ENCODE assay signal across 31 cellular contexts in genomic region chr2:166671831-166672230, GRCh38.
"Had no signal": no experiment of that assay in that cellular context is flagged by ENCODE, and none has a peak within 500 bp of the region (broad histone marks: within the 10 kb centered on the region; RNA-seq: fewer than 3 reads in every experiment).

No MANE protein-coding gene starts in this region.

- H3K27ac Mint-ChIP-seq: activated B cell treated with CpG ODN at 0.5 μM for 24 hours; activated CD8-positive, alpha-beta T cell treated with anti-CD3 and anti-CD28 coated beads, Interleukin-2, amount 10 ng/mL, durations not matched to agents 7 days and 5 days; activated naive CD8-positive, alpha-beta T cell; activated T-cell treated with anti-CD3 and anti-CD28 coated beads, Interleukin-2, amount 50 U/mL, for 72 hours; effector memory CD8-positive, alpha-beta T cell; mesothelial cell of epicardium; naive thymus-derived CD4-positive, alpha-beta T cell; stimulated activated effector memory CD8-positive, alpha-beta T cell treated with anti-CD3 and anti-CD28 coated beads, Interleukin-12 subunit alpha, Interleukin-12 subunit beta, amount 100 ng/mL, for 72 hours; stimulated activated naive CD8-positive, alpha-beta T cell treated with anti-CD3 and anti-CD28 coated beads, Interleukin-15, Interleukin-2, amounts not matched to agents 100 ng/mL and 50 ng/mL, for 24 hours; type B pancreatic cell had no signal

- H3K36me3 Mint-ChIP-seq: activated naive CD8-positive, alpha-beta T cell; mesothelial cell of epicardium; naive thymus-derived CD4-positive, alpha-beta T cell; stimulated activated effector memory CD8-positive, alpha-beta T cell treated with anti-CD3 and anti-CD28 coated beads, Interleukin-12 subunit alpha, Interleukin-12 subunit beta, amount 100 ng/mL, for 72 hours; type B pancreatic cell had no signal

- H3K79me2 ChIP-seq: hepatocyte had no signal

- H3K4me3 ChIP-seq: adrenal gland, ascending aorta, gastrocnemius medialis, hepatocyte, pancreas, prostate gland, skin epidermis, thoracic aorta, uterus had no signal

- H3K36me3 ChIP-seq: adrenal gland, ascending aorta, brain microvascular endothelial cell, gastrocnemius medialis, pancreas, prostate gland, thoracic aorta, uterus had no signal

- H3K4me1 ChIP-seq: adrenal gland, ascending aorta, gastrocnemius medialis, pancreas, prostate gland, uterus had no signal

- H3K9me3 ChIP-seq: adrenal gland, ascending aorta, gastrocnemius medialis, pancreas, prostate gland, thoracic aorta, uterus had no signal

- H3K4me1 Mint-ChIP-seq: activated B cell treated with CpG ODN at 0.5 μM for 24 hours; mesothelial cell of epicardium; naive thymus-derived CD4-positive, alpha-beta T cell; stimulated activated effector memory CD8-positive, alpha-beta T cell treated with anti-CD3 and anti-CD28 coated beads, Interleukin-12 subunit alpha, Interleukin-12 subunit beta, amount 100 ng/mL, for 72 hours had no signal

- H3K27me3 Mint-ChIP-seq: activated B cell treated with CpG ODN at 0.5 μM for 24 hours; effector memory CD8-positive, alpha-beta T cell; stimulated activated naive CD8-positive, alpha-beta T cell treated with anti-CD3 and anti-CD28 coated beads, Interleukin-15, Interleukin-2, amounts not matched to agents 100 ng/mL and 50 ng/mL, for 24 hours; type B pancreatic cell had no signal

- DNase-seq: activated B cell treated with CpG ODN at 0.5 μM for 24 hours; activated CD8-positive, alpha-beta T cell treated with anti-CD3 and anti-CD28 coated beads, Interleukin-2, amount 10 ng/mL, durations not matched to agents 7 days and 5 days; activated naive CD4-positive, alpha-beta T cell treated with Interleukin-2 at 50 U/mL for 16 hours; activated T-cell treated with anti-CD3 and anti-CD28 coated beads for 4 hours; activated T-cell treated with anti-CD3 and anti-CD28 coated beads, Interleukin-2, amount 50 U/mL, for 72 hours; adrenal gland; brain microvascular endothelial cell; caudate nucleus; cortex of kidney; effector memory CD8-positive, alpha-beta T cell; erythroblast; gastrocnemius medialis; glutamatergic neuron; naive thymus-derived CD4-positive, alpha-beta T cell; pancreas; retina; stimulated activated CD4-positive, alpha-beta T cell treated with anti-CD3 and anti-CD28 coated beads, Interleukin-12 subunit alpha, Interleukin-12 subunit beta, amount 100 ng/mL, for 4 hours; stimulated activated CD4-positive, alpha-beta T cell treated with anti-CD3 and anti-CD28 coated beads, Interleukin-4, amount 100 ng/mL, for 1 hour; T-helper 2 cell; uterus had no signal

- H3K4me2 ChIP-seq: hepatocyte had no signal

- H3K27ac ChIP-seq: adrenal gland, ascending aorta, brain microvascular endothelial cell, gastrocnemius medialis, hepatocyte, pancreas, prostate gland, skin epidermis, thoracic aorta, uterus had no signal

- H3K27me3 ChIP-seq: adrenal gland, ascending aorta, brain microvascular endothelial cell, gastrocnemius medialis, hepatocyte, pancreas, uterus had no signal

- ATAC-seq: activated CD8-positive, alpha-beta T cell treated with anti-CD3 and anti-CD28 coated beads, Interleukin-2, amount 10 ng/mL, durations not matched to agents 7 days and 5 days; activated T-cell treated with anti-CD3 and anti-CD28 coated beads, Interleukin-2, amount 50 U/mL, for 72 hours; effector memory CD8-positive, alpha-beta T cell; gastrocnemius medialis; naive thymus-derived CD4-positive, alpha-beta T cell; pancreas; sciatic nerve; stimulated activated effector memory CD8-positive, alpha-beta T cell treated with anti-CD3 and anti-CD28 coated beads, Interleukin-12 subunit alpha, Interleukin-12 subunit beta, amount 100 ng/mL, for 72 hours had no signal

- FAIRE-seq: pancreas had no signal

- H3K4me3 Mint-ChIP-seq: activated B cell treated with CpG ODN at 0.5 μM for 24 hours; activated CD8-positive, alpha-beta T cell treated with anti-CD3 and anti-CD28 coated beads, Interleukin-2, amount 10 ng/mL, durations not matched to agents 7 days and 5 days; activated naive CD8-positive, alpha-beta T cell; activated T-cell treated with anti-CD3 and anti-CD28 coated beads, Interleukin-2, amount 50 U/mL, for 72 hours; effector memory CD8-positive, alpha-beta T cell; mesothelial cell of epicardium; naive thymus-derived CD4-positive, alpha-beta T cell; stimulated activated effector memory CD8-positive, alpha-beta T cell treated with anti-CD3 and anti-CD28 coated beads, Interleukin-12 subunit alpha, Interleukin-12 subunit beta, amount 100 ng/mL, for 72 hours; stimulated activated naive CD8-positive, alpha-beta T cell treated with anti-CD3 and anti-CD28 coated beads, Interleukin-15, Interleukin-2, amounts not matched to agents 100 ng/mL and 50 ng/mL, for 24 hours; type B pancreatic cell had no signal

- H3K9me3 Mint-ChIP-seq: activated B cell treated with CpG ODN at 0.5 μM for 24 hours; activated T-cell treated with anti-CD3 and anti-CD28 coated beads, Interleukin-2, amount 50 U/mL, for 72 hours; mesothelial cell of epicardium; naive thymus-derived CD4-positive, alpha-beta T cell; type B pancreatic cell had no signal

- H2AFZ ChIP-seq: hepatocyte had no signal
